8 cellular contexts compared by ENCODE assay signal in the genomic region with DNA sequence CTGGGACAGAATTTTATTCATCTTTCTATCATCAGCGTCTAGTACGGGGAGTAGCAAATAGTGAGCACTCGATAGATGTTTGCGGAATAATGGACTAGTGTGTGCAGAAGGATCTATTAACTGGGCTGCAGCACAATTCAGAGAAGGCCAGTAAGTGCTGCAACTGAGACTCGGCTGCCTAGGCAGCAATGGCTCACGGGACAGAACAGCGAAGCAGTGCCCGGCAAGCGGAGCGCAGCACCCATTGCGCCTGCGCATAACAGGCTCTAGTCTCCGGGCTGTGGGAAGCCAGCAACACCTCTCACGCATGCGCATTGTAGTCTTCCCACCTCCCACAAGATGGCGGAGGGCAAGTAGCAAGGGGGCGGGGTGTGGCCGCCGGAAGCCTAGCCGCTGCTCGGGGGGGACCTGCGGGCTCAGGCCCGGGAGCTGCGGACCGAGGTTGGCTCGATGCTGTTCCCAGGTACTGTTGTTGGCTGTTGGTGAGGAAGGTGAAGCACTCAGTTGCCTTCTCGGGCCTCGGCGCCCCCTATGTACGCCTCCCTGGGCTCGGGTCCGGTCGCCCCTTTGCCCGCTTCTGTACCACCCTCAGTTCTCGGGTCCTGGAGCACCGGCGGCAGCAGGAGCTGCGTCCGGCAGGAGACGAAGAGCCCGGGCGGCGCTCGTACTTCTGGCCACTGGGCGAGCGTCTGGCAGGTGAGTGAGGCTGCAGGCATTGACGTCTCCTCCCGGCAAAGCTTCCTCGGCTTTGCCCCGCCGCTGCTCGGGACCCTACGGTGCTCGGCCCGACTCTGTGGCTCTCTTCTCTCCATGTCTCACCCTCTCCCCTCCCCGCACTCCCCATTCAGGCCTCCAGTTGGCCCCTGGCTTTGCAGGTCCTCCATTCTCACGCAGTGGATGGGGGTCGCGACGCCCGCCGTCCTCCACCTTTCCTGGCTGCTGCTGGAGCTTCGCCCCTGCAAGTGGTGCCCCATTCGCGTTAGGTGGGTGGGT. TPM values are rescaled to one million over a fixed set of nuclear protein-coding genes. Genes with fewer than 3 reads are reported as not detected.
DNase-seq lines count a peak whose midpoint lies in the region; ATAC-seq and TF ChIP-seq lines count a peak whose summit lies in the region.

No MANE protein-coding gene starts in this region.

- peak overlapping the region; percentile 45 to 96 (median 88) for H3K4me3 ChIP-seq in adrenal gland
- H3K4me3 ChIP-seq in heart left ventricle, result peak overlapping the region; percentile 39 to 98 (median 85)
- peak overlapping the region; percentile 90 for H3K4me3 ChIP-seq in trophoblast cell (ENCODE audit: low read depth, low read length)
- H3K4me3 ChIP-seq in transverse colon, result peak overlapping the region; percentile 74 to 88 (median 86)

- peak; percentile 96 for DNase-seq in GM13976 (ENCODE audit: low spot score)
- DNase-seq in NCI-H1436 treated with DMSO at 0.1 percent for 48 hours (lab: John Stamatoyannopoulos, UW), result peak; percentile 96
- peak; percentile 95 for DNase-seq in T follicular helper cell (ENCODE audit: low read depth)
- DNase-seq in adrenal gland, result peak; percentile 98 to 99 (median 99)
- DNase-seq in heart left ventricle, result peak; percentile 99 to 100 (median 99)
- DNase-seq in trophoblast cell, result peak; percentile 98 to 100
- peak; percentile 98 for DNase-seq in transverse colon

- peak overlapping the region; percentile 25 for H2BK12ac ChIP-seq in trophoblast cell (ENCODE audit: low read length)

- intact Hi-C loops in adrenal gland (cut with DNase I) (no loop called here), heart left ventricle (cut with DNase I) (loop anchor here in 1 of 10 donors (10.0 kb wide), 1 partner anchor 47 kb away; no protein-coding TSS in a partner anchor), transverse colon (cut with DNase I; ENCODE audit: low total_unique reads) (no loop called here)

- H2AFZ ChIP-seq in trophoblast cell (ENCODE audit: insufficient read depth, low read length, poor library complexity), result peak overlapping the region; percentile 97

- H2BK5ac ChIP-seq in trophoblast cell (ENCODE audit: low read depth, low read length, poor library complexity), result peak overlapping the region; percentile 97

- TF ChIP-seq CTCF in GM13976 (IDR thresholded peaks at IDR 0.05; ENCODE audit: borderline replicate concordance, control extremely low read depth, extremely low read depth, insufficient read depth, missing control alignments) (no peak), adrenal gland (IDR thresholded peaks at IDR 0.05) (peak in 2 of 6 experiments; percentile 12 to 13), heart left ventricle (IDR thresholded peaks at IDR 0.05) (no peak), transverse colon (IDR thresholded peaks at IDR 0.05) (peak in 3 of 5 experiments; percentile 4 to 23 (median 15))

- peak overlapping the region; percentile 97 for H4K91ac ChIP-seq in trophoblast cell (ENCODE audit: low read depth, low read length)

- H2AK5ac ChIP-seq in trophoblast cell (ENCODE audit: low read length), result peak overlapping the region; percentile 49

- H3K27me3 ChIP-seq in adrenal gland, result no peaks in the 10 kb centered on the region
- H3K27me3 ChIP-seq in heart left ventricle, result no peaks in the 10 kb centered on the region
- H3K27me3 ChIP-seq in trophoblast cell (ENCODE audit: insufficient read depth, low read length), result no peaks in the 10 kb centered on the region
- H3K27me3 ChIP-seq in transverse colon, result no peaks in the 10 kb centered on the region

- no peak overlapping the region for H3K23ac ChIP-seq in trophoblast cell (ENCODE audit: low read length)

- H3K18ac ChIP-seq in trophoblast cell (ENCODE audit: low read length), result peak overlapping the region; percentile 99

- ATAC-seq in HG02852 (IDR thresholded peaks at IDR 0.05; ENCODE audit: unreplicated experiment), result peak; percentile 93
- peak; percentile 96 to 98 (median 98) for ATAC-seq in heart left ventricle

- peak overlapping the region; percentile 98 for H3K4ac ChIP-seq in trophoblast cell (ENCODE audit: low read depth, low read length)

- H3K27ac ChIP-seq in adrenal gland (peak overlapping the region; percentile 50 to 98 (median 86)), heart left ventricle (peak overlapping the region; percentile 62 to 98 (median 94)), trophoblast cell (ENCODE audit: low read depth, low read length) (peak overlapping the region; percentile 98), transverse colon (peak overlapping the region; percentile 92 to 96 (median 96))

- peak; percentile 48 to 90 for TF ChIP-seq POLR2A in adrenal gland (IDR thresholded peaks at IDR 0.05)
- TF ChIP-seq POLR2A in heart left ventricle (IDR thresholded peaks at IDR 0.05), result peak in 1 of 2 donors; percentile 82
- TF ChIP-seq POLR2A in transverse colon (IDR thresholded peaks at IDR 0.05), result peak; percentile 77

- peak overlapping the region; percentile 99 for H3K14ac ChIP-seq in trophoblast cell (ENCODE audit: low read length)

- H3K9me3 ChIP-seq in adrenal gland (replicated peaks in 1 of 3), result no peaks in the 10 kb centered on the region
- no peaks in the 10 kb centered on the region for H3K9me3 ChIP-seq in heart left ventricle
- peaks cover 2% of the 10 kb centered on the region for H3K9me3 ChIP-seq in trophoblast cell (ENCODE audit: insufficient read depth, low read depth, low read length)
- H3K9me3 ChIP-seq in transverse colon, result no peaks in the 10 kb centered on the region

- H3K79me1 ChIP-seq in trophoblast cell (ENCODE audit: low read length), result peaks cover 9% of the 10 kb centered on the region

- no peak for TF ChIP-seq EP300 in transverse colon (IDR thresholded peaks at IDR 0.05; ENCODE audit: low read depth)

- H4K8ac ChIP-seq in trophoblast cell (ENCODE audit: low read depth, low read length), result peak overlapping the region; percentile 94

- in situ Hi-C loops in GM13976 (cut with MboI; ENCODE audit: low sequenced_read_pairs, unreplicated experiment), result no loop called here
- in situ Hi-C loops in transverse colon (cut with MboI; ENCODE audit: low pct_ligation_motif_present in 1 of 4, low pct_unique_long_range_greater_than_20kb in 1 of 4, low sequenced_read_pairs in 3 of 4), result no loop called here

- peaks cover 9% of the 10 kb centered on the region for H3K79me2 ChIP-seq in trophoblast cell (ENCODE audit: control insufficient read depth, insufficient read depth, low read length, poor library complexity)

- H2BK120ac ChIP-seq in trophoblast cell (ENCODE audit: insufficient read depth, low read length, poor library complexity), result peak overlapping the region; percentile 97

- peak overlapping the region; percentile 97 for H4K12ac ChIP-seq in trophoblast cell (ENCODE audit: low read depth, low read length)

- peak overlapping the region; percentile 86 for H3K9ac ChIP-seq in trophoblast cell (ENCODE audit: low read length)

- H3K4me1 ChIP-seq in adrenal gland (replicated peaks in 1 of 2) (peaks cover 16 to 38% of the 10 kb centered on the region in 2 donors), heart left ventricle (peaks cover 0 to 60% (median 40%) of the 10 kb centered on the region in 12 donors), trophoblast cell (ENCODE audit: control insufficient read depth in 1 of 2, insufficient read depth in 2 of 2, low read length in 2 of 2) (peaks cover 3 to 6% of the 10 kb centered on the region in 2 experiments), transverse colon (peaks cover 0 to 46% (median 27%) of the 10 kb centered on the region in 4 donors)

- H3K4me2 ChIP-seq in trophoblast cell (ENCODE audit: low read length), result peak overlapping the region; percentile 93

- H3K36me3 ChIP-seq in adrenal gland (replicated peaks in 1 of 2), result no peaks in the 10 kb centered on the region
- H3K36me3 ChIP-seq in heart left ventricle, result no peaks in the 10 kb centered on the region
- H3K36me3 ChIP-seq in trophoblast cell (ENCODE audit: control insufficient read depth in 1 of 2, insufficient read depth in 2 of 2, low read length in 2 of 2), result no peaks in the 10 kb centered on the region
- no peaks in the 10 kb centered on the region for H3K36me3 ChIP-seq in transverse colon

- WGBS in adrenal gland, 4 donors, result 1 to 4% (median 2%) methylated on average over 11 to 65 of the region's 65 CpGs
- 2 to 3% (median 3%) methylated on average over 49 to 65 of the region's 65 CpGs for WGBS in heart left ventricle, 4 donors
- WGBS in trophoblast cell (ENCODE audit: extremely low coverage, insufficient coverage, insufficient read length), result no CpG with 5 or more reads among the region's 65 CpGs
- 2 to 9% methylated on average over 4 to 49 of the region's 65 CpGs for WGBS in transverse colon (ENCODE audit: low coverage in 1 of 2), 2 donors

RNA-seq across cellular contexts. Expression of gene APC, which starts 30.2 kb away (rescaled TPM):
- total RNA-seq in adrenal gland (10 to 100 TPM; 28.7 to 78.1 (median 38.7) TPM), heart left ventricle (10 to 100 TPM; 34.0 to 65.3 (median 42.2) TPM), transverse colon (100 to 1,000 TPM in 1 of 4 donors, 10 to 100 TPM in 3; 77.8 to 109 (median 85.7) TPM)
- polyA plus RNA-seq in adrenal gland (10 to 100 TPM in 1 of 3 donors, 1 to 10 TPM in 2; 2.5 to 19.6 (median 6.0) TPM), heart left ventricle (10 to 100 TPM in 1 of 2 donors, 1 to 10 TPM in 1; 3.8 to 13.1 TPM)
- polyA plus RNA-seq in trophoblast cell (2013), result 10.6 and 11.3 TPM in 2 replicates

Comparison
In these comparisons a context has a peak if more than half of its experiments do, and no peak if none do; other contexts are left out.
1. Peak in every context shown above with its lines: DNase-seq, ATAC-seq, H3K4me3 ChIP-seq and H3K27ac ChIP-seq.
2. CTCF ChIP-seq: peak in transverse colon (3 of 5); none in GM13976 (single experiment) and heart left ventricle (0 of 12).